In genomic region chr10:123485577-123485976, GRCh38 we compare ENCODE assay signal across 24 cellular contexts.
"Had no signal": no experiment of that assay in that cellular context is flagged by ENCODE, and none has a peak within 500 bp of the region (broad histone marks: within the 10 kb centered on the region; RNA-seq: fewer than 3 reads in every experiment).

No MANE protein-coding gene starts in this region.

- H3K4me1 Mint-ChIP-seq: mesothelial cell of epicardium had no signal

- H3K27ac ChIP-seq: gastrocnemius medialis, left ventricle myocardium inferior, lower lobe of right lung, neural progenitor cell, ovary, right atrium auricular region, sigmoid colon, skin epidermis, stomach, thoracic aorta, transverse colon had no signal

- H3K36me3 Mint-ChIP-seq: memory B cell; mesothelial cell of epicardium; natural killer cell treated with Interleukin-12 subunit alpha and Interleukin-12 subunit beta and Interleukin-15 and Interleukin-18, amount 100 ng/mL, for 72 hours; neural progenitor cell had no signal

- H3K4me3 Mint-ChIP-seq: memory B cell; mesothelial cell of epicardium; natural killer cell treated with Interleukin-12 subunit alpha and Interleukin-12 subunit beta and Interleukin-15 and Interleukin-18, amount 100 ng/mL, for 72 hours; neural progenitor cell had no signal

- H3K27ac Mint-ChIP-seq: memory B cell; mesothelial cell of epicardium; natural killer cell treated with Interleukin-12 subunit alpha and Interleukin-12 subunit beta and Interleukin-15 and Interleukin-18, amount 100 ng/mL, for 72 hours; neural progenitor cell had no signal

- FAIRE-seq: endometrium, keratinocyte had no signal

- ATAC-seq: esophagus mucosa, gastrocnemius medialis, lower lobe of right lung had no signal

- H3K9me3 ChIP-seq: gastrocnemius medialis, left ventricle myocardium inferior, lower lobe of right lung, ovary, right atrium auricular region, sigmoid colon, stomach, thoracic aorta, transverse colon had no signal

- H3K4me1 ChIP-seq: gastrocnemius medialis, left ventricle myocardium inferior, lower lobe of right lung, right atrium auricular region, sigmoid colon, stomach had no signal

- H3K4me3 ChIP-seq: gastrocnemius medialis, left ventricle myocardium inferior, lower lobe of right lung, neural progenitor cell, ovary, right atrium auricular region, sigmoid colon, skin epidermis, stomach, thoracic aorta, transverse colon had no signal

- H3K27me3 ChIP-seq: neural progenitor cell, ovary, right atrium auricular region had no signal

- H3K36me3 ChIP-seq: gastrocnemius medialis, left ventricle myocardium inferior, lower lobe of right lung, neural progenitor cell, ovary, right atrium auricular region, sigmoid colon, stomach, thoracic aorta, transverse colon had no signal

- H3K9me3 Mint-ChIP-seq: memory B cell; mesothelial cell of epicardium; natural killer cell treated with Interleukin-12 subunit alpha and Interleukin-12 subunit beta and Interleukin-15 and Interleukin-18, amount 100 ng/mL, for 72 hours; neural progenitor cell had no signal

- DNase-seq: cortex of kidney; effector memory CD4-positive, alpha-beta T cell; gastrocnemius medialis; glutamatergic neuron; left ventricle myocardium inferior; lower lobe of right lung; nucleus accumbens; ovary; sigmoid colon; stimulated activated CD4-positive, alpha-beta T cell treated with anti-CD3 and anti-CD28 coated beads, Interleukin-12 subunit alpha, Interleukin-12 subunit beta, amount 100 ng/mL, for 4 hours; stimulated activated naive CD4-positive, alpha-beta T cell; stomach; substantia nigra; transverse colon had no signal
